Comparison of ENCODE assay signal across 8 cellular contexts in the genomic region with DNA sequence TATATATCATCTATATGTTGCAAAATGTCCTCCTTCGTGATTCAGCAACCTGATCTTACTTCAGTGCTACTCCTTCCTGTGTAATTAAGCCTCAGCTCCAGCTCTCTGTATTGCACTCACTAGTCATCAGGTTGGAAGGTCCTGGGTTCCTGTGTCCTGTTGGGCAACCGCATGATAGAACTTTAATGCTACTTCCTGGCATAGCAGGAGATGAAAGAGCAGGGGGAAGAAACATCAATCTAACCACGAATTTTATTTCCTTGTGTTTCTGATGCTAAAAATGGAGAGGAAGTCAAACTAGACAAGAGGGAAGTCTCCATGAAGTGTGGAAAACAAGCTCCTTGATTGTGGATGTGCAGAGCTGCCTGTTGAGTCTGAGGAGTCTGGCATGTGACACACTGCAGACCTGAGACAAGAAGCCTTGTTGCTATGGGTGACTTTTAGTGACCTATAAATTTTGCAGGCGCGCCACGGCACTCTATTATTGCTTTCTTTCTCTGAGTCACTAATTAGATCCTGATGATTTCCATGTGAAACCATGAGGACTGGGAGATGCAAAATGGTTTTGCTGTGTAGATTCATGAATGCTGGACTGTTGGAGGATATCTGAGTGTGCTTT. TPM values are rescaled to one million over a fixed set of nuclear protein-coding genes. Genes with fewer than 3 reads are reported as not detected.
A peak's percentile ranks its signal among the peaks of the same experiment; 100 is the strongest.
DNase-seq lines count a peak whose midpoint lies in the region; ATAC-seq and TF ChIP-seq lines count a peak whose summit lies in the region.

No MANE protein-coding gene starts in this region.

- no peak for TF ChIP-seq CTCF in AG04449 (IDR thresholded peaks at IDR 0.05; ENCODE audit: insufficient read depth, low read length, missing control alignments)
- no peak for TF ChIP-seq CTCF in hepatocyte (IDR thresholded peaks at IDR 0.05; ENCODE audit: poor library complexity)
- TF ChIP-seq CTCF in uterus (IDR thresholded peaks at IDR 0.05): no peak
- no peak for TF ChIP-seq CTCF in prostate gland (IDR thresholded peaks at IDR 0.05)

- peak overlapping the region; percentile 38 for H3K4me2 ChIP-seq in hepatocyte

- no peaks in the 10 kb centered on the region for H3K36me3 ChIP-seq in hepatocyte (replicated peaks; ENCODE audit: insufficient read depth, low read depth)
- no peaks in the 10 kb centered on the region for H3K36me3 ChIP-seq in uterus
- H3K36me3 ChIP-seq in prostate gland: no peaks in the 10 kb centered on the region

- H3K4me3 ChIP-seq in AG04449 (ENCODE audit: low read depth, low read length) (peak overlapping the region; percentile 21; the same call in 1 of the 2 replicates), hepatocyte (no peak overlapping the region), uterus (no peak overlapping the region), prostate gland (no peak overlapping the region)

- DNase-seq in AG04449 (ENCODE audit: low read depth, low spot score) (peak; percentile 79), HT1080 (ENCODE audit: low read depth) (peak; percentile 91), hepatocyte (ENCODE audit: low spot score) (peak; percentile 64), uterus (peak; percentile 63 to 85), NCI-H1092 treated with DMSO at 0.1 percent for 48 hours (lab: John Stamatoyannopoulos, UW) (no peak), prostate gland (ENCODE audit: low spot score) (no peak)

- H3K27ac ChIP-seq in hepatocyte (peak overlapping the region; percentile 88), uterus (peak overlapping the region; percentile 67 to 82), prostate gland (no peak overlapping the region)

- peak overlapping the region; percentile 86 for H3K27ac Mint-ChIP-seq in activated naive CD8-positive, alpha-beta T cell

- no peaks in the 10 kb centered on the region for H3K9me2 ChIP-seq in hepatocyte (replicated peaks; ENCODE audit: insufficient read depth)

- ATAC-seq in GM19035 (IDR thresholded peaks at IDR 0.05; ENCODE audit: unreplicated experiment): no peak

- H3K27me3 ChIP-seq in hepatocyte (no peaks in the 10 kb centered on the region), uterus (no peaks in the 10 kb centered on the region), prostate gland (replicated peaks; ENCODE audit: insufficient read depth) (no peaks in the 10 kb centered on the region)

- POLR2A ChIA-PET in AG04449 (lab: Yijun Ruan, JAX): interaction anchor here (0.7 kb wide), 1 partner anchor 10 kb away, joined by 3 read pairs; no protein-coding TSS in a partner anchor

- 35% methylated on average over 6 of the region's 6 CpGs for WGBS in hepatocyte (ENCODE audit: low lambda C conversion rate, missing lambda C conversion rate)
- 40% methylated on average over 6 of the region's 6 CpGs for WGBS in prostate gland

- peak overlapping the region; percentile 31 for H3K4me3 Mint-ChIP-seq in activated naive CD8-positive, alpha-beta T cell

- no peaks in the 10 kb centered on the region for H3K27me3 Mint-ChIP-seq in activated naive CD8-positive, alpha-beta T cell

- peaks cover 30% of the 10 kb centered on the region for H3K79me2 ChIP-seq in hepatocyte

- H3K9me3 ChIP-seq in hepatocyte (ENCODE audit: low read depth) (no peaks in the 10 kb centered on the region), uterus (no peaks in the 10 kb centered on the region), prostate gland (no peaks in the 10 kb centered on the region)

- H3K9me3 Mint-ChIP-seq in activated naive CD8-positive, alpha-beta T cell (ENCODE audit: low read depth): no peaks in the 10 kb centered on the region

- H2AFZ ChIP-seq in hepatocyte: no peak overlapping the region

- peaks cover 12% of the 10 kb centered on the region for H3K4me1 ChIP-seq in hepatocyte (ENCODE audit: insufficient read depth)
- H3K4me1 ChIP-seq in uterus: peaks cover 0 to 7% of the 10 kb centered on the region in 2 donors
- no peaks in the 10 kb centered on the region for H3K4me1 ChIP-seq in prostate gland (replicated peaks)

- no peaks in the 10 kb centered on the region for H4K20me1 ChIP-seq in hepatocyte (ENCODE audit: insufficient read depth, poor library complexity, severe bottlenecking)

- H3K36me3 Mint-ChIP-seq in activated naive CD8-positive, alpha-beta T cell: peaks cover 9% of the 10 kb centered on the region

- intact Hi-C loops in uterus (cut with DNase I; ENCODE audit: low total_unique reads) (no loop called here), prostate gland (cut with DNase I) (no loop called here)

- CTCF ChIA-PET in AG04449 (lab: Yijun Ruan, JAX): interaction anchor here (0.8 to 1.2 kb wide), 2 partner anchors 15 to 45 kb away, joined by 3 to 4 read pairs; no protein-coding TSS in a partner anchor

- peaks cover 39% of the 10 kb centered on the region for H3K4me1 Mint-ChIP-seq in activated naive CD8-positive, alpha-beta T cell (ENCODE audit: low read depth)

- TF ChIP-seq POLR2A in uterus (IDR thresholded peaks at IDR 0.05) (no peak), prostate gland (IDR thresholded peaks at IDR 0.05) (no peak)

RNA-seq across cellular contexts. Expression of a gene that starts 25.6 kb away (rescaled TPM):
- not detected in 2 replicates for total RNA-seq in HT1080 (2014; rRNA removed; shearing (Covaris generic))
- polyA plus RNA-seq in HT1080 (2015; cell fraction: cytosol; rRNA removed): not detected in 2 replicates
- polyA plus RNA-seq in HT1080 (2015; cell fraction: nucleus; rRNA removed): not detected in 2 replicates
- total RNA-seq in hepatocyte (0.56 and 0.70 TPM in 2 replicates), uterus (1 to 10 TPM in 2 of 4 donors, under 1 TPM in 2; 0.59 to 4.1 (median 1.6) TPM), prostate gland (1 to 10 TPM in 1 of 2 donors, not detected in 1; 4.5 TPM)
- 0.35 and 2.2 TPM in 2 replicates for polyA plus RNA-seq in hepatocyte

RNA-seq across cellular contexts. Expression of a gene that starts 27.4 kb away (rescaled TPM):
- 135 and 142 TPM in 2 replicates for total RNA-seq in HT1080 (2014; rRNA removed; shearing (Covaris generic))
- polyA plus RNA-seq in HT1080 (2015; cell fraction: cytosol; rRNA removed): 128 TPM in 2 replicates
- 35.0 and 35.8 TPM in 2 replicates for polyA plus RNA-seq in HT1080 (2015; cell fraction: nucleus; rRNA removed)
- 222 and 229 TPM in 2 replicates for total RNA-seq in hepatocyte
- 112 TPM in 2 replicates for polyA plus RNA-seq in hepatocyte
- total RNA-seq in uterus: 100 to 1,000 TPM in 3 of 4 donors, 10 to 100 TPM in 1; 73.5 to 231 (median 131) TPM
- total RNA-seq in prostate gland: 100 to 1,000 TPM in 1 of 2 donors, 10 to 100 TPM in 1; 98.9 to 160 TPM

RNA-seq across cellular contexts. Expression of a gene that starts 37.0 kb away (rescaled TPM):
- total RNA-seq in HT1080 (2014; rRNA removed; shearing (Covaris generic)): 0.07 and 0.11 TPM in 2 replicates
- 0.09 TPM in 1 of 2 replicates, not detected in the other for polyA plus RNA-seq in HT1080 (2015; cell fraction: cytosol; rRNA removed)
- 0.07 and 0.10 TPM in 2 replicates for polyA plus RNA-seq in HT1080 (2015; cell fraction: nucleus; rRNA removed)
- total RNA-seq in hepatocyte (0.07 TPM in 1 of 2 replicates, not detected in the other), uterus (under 1 TPM in 2 of 4 donors, not detected in 2; 0.21 to 0.28 TPM), prostate gland (under 1 TPM; 0.68 TPM)
- polyA plus RNA-seq in hepatocyte: not detected in 2 replicates

Comparison
In these comparisons a context has a peak if more than half of its experiments do, and no peak if none do; other contexts are left out.
1. DNase-seq: peak in AG04449 (single experiment), HT1080 (single experiment), hepatocyte (single experiment) and uterus (2 of 2); none in NCI-H1092 treated with DMSO at 0.1 percent for 48 hours (single experiment) and prostate gland (single experiment).
2. H3K27ac ChIP-seq: peak in hepatocyte (single experiment) and uterus (2 of 2); none in prostate gland (0 of 2).